ENCODE assay signal across 26 cellular contexts in genomic region chr20:61932199-61932592, GRCh38.
A peak's percentile ranks its signal among the peaks of the same experiment; 100 is the strongest.
DNase-seq lines count a peak whose midpoint lies in the region; FAIRE-seq and TF ChIP-seq lines count a peak whose summit lies in the region.
"Had no signal": no experiment of that assay in that cellular context is flagged by ENCODE, and none has a peak within 500 bp of the region (broad histone marks: within the 10 kb centered on the region; RNA-seq: fewer than 3 reads in every experiment).

No MANE protein-coding gene starts in this region.

- peaks cover 7% of the 10 kb centered on the region for H3K9me3 Mint-ChIP-seq in activated naive CD4-positive, alpha-beta T cell treated with anti-CD3 and anti-CD28 coated beads, Interleukin-2, amount 10 ng/mL, durations not matched to agents 7 days and 5 days
- H3K9me3 Mint-ChIP-seq: activated naive CD4-positive, alpha-beta T cell treated with anti-CD3 and anti-CD28 coated beads, Interleukin-2, amount 50 U/mL, for 24 hours; activated T-cell treated with anti-CD3 and anti-CD28 coated beads, Interleukin-2, amount 50 U/mL, for 72 hours; CD4-positive, alpha-beta memory T cell had no signal

- H3K4me1 ChIP-seq in kidney (ENCODE audit: control insufficient read depth in 1 of 2, insufficient read depth in 1 of 2, low read depth in 1 of 2, low read length in 2 of 2) (no peaks in the 10 kb centered on the region), spleen (no peaks in the 10 kb centered on the region)

- TF ChIP-seq POLR2A in spleen (IDR thresholded peaks at IDR 0.05) (no peak), lower leg skin (IDR thresholded peaks at IDR 0.05) (no peak)

- H3K27ac ChIP-seq in WERI-Rb-1 (no peak overlapping the region), kidney (ENCODE audit: low read depth in 2 of 2, low read length in 2 of 2) (no peak overlapping the region), spleen (no peak overlapping the region)
- H3K27ac ChIP-seq: cardiac muscle cell, KMS-11, skin epidermis had no signal

- no peak overlapping the region for H3K4me3 ChIP-seq in WERI-Rb-1 (ENCODE audit: low read depth, low read length)
- no peak overlapping the region for H3K4me3 ChIP-seq in kidney (ENCODE audit: low read length in 2 of 2)
- H3K4me3 ChIP-seq in spleen: no peak overlapping the region
- no peak overlapping the region for H3K4me3 ChIP-seq in lower leg skin (ENCODE audit: low read depth, poor library complexity, severe bottlenecking)
- H3K4me3 ChIP-seq: cardiac muscle cell, skin epidermis had no signal

- peak; percentile 10 for DNase-seq in activated naive CD4-positive, alpha-beta T cell treated with anti-CD3 and anti-CD28 coated beads, Interleukin-2, amount 10 ng/mL, durations not matched to agents 7 days and 5 days
- no peak for DNase-seq in activated naive CD4-positive, alpha-beta T cell treated with Interleukin-2 at 50 U/mL for 16 hours
- DNase-seq in WERI-Rb-1 (peak; percentile 2), kidney (peak; percentile 51), spleen (peak; percentile 50), lower leg skin (ENCODE audit: low spot score in 2 of 2) (no peak), NCI-H2029 treated with DMSO at 0.1 percent for 48 hours (lab: John Stamatoyannopoulos, UW) (no peak), NCI-H2171 treated with DMSO at 0.1 percent for 48 hours (lab: John Stamatoyannopoulos, UW) (no peak)
- DNase-seq: activated CD4-positive, alpha-beta T cell treated with anti-CD3 and anti-CD28 coated beads, Interleukin-2, amount 50 U/mL, for 1 hour; activated T-cell treated with anti-CD3 and anti-CD28 coated beads, Interleukin-2, amount 50 U/mL, for 72 hours; CD4-positive, alpha-beta memory T cell; erythroblast; HCEC 1CT; MM.1S; NCI-H1105 treated with DMSO at 0.1 percent for 48 hours; NCI-H1930; NCI-H526; nucleus accumbens; SIG-M5; stimulated activated naive CD4-positive, alpha-beta T cell treated with Interleukin-2 at 50 U/mL for 16 hours had no signal

- 79 to 94% (median 87%) methylated on average over 9 of the region's 9 CpGs for WGBS in spleen, 5 donors
- 79 to 85% methylated on average over 9 of the region's 9 CpGs for WGBS in lower leg skin, 2 donors

- no peak overlapping the region for H3K9ac ChIP-seq in kidney (ENCODE audit: low read length in 2 of 2)
- H3K9ac ChIP-seq: KMS-11 had no signal

- CTCF ChIA-PET in activated naive CD4-positive, alpha-beta T cell treated with anti-CD3 and anti-CD28 coated beads, Interleukin-2, amount 10 ng/mL, durations not matched to agents 7 days and 5 days (lab: Charles Lee): no interaction called here

- no peaks in the 10 kb centered on the region for H3K27me3 Mint-ChIP-seq in activated naive CD4-positive, alpha-beta T cell treated with anti-CD3 and anti-CD28 coated beads, Interleukin-2, amount 10 ng/mL, durations not matched to agents 7 days and 5 days
- H3K27me3 Mint-ChIP-seq: activated naive CD4-positive, alpha-beta T cell treated with anti-CD3 and anti-CD28 coated beads, Interleukin-2, amount 50 U/mL, for 24 hours had no signal

- no peak overlapping the region for H3K4me3 Mint-ChIP-seq in activated naive CD4-positive, alpha-beta T cell treated with anti-CD3 and anti-CD28 coated beads, Interleukin-2, amount 10 ng/mL, durations not matched to agents 7 days and 5 days
- H3K4me3 Mint-ChIP-seq: activated naive CD4-positive, alpha-beta T cell treated with anti-CD3 and anti-CD28 coated beads, Interleukin-2, amount 50 U/mL, for 24 hours; activated T-cell treated with anti-CD3 and anti-CD28 coated beads, Interleukin-2, amount 50 U/mL, for 72 hours; CD4-positive, alpha-beta memory T cell; naive thymus-derived CD4-positive, alpha-beta T cell had no signal

- H3K36me3 ChIP-seq in WERI-Rb-1 (no peaks in the 10 kb centered on the region), kidney (ENCODE audit: control insufficient read depth in 1 of 2, insufficient read depth in 2 of 2, low read length in 2 of 2) (no peaks in the 10 kb centered on the region), spleen (no peaks in the 10 kb centered on the region)
- H3K36me3 ChIP-seq: cardiac muscle cell had no signal

- no peak overlapping the region for H3K27ac Mint-ChIP-seq in activated naive CD4-positive, alpha-beta T cell treated with anti-CD3 and anti-CD28 coated beads, Interleukin-2, amount 10 ng/mL, durations not matched to agents 7 days and 5 days
- H3K27ac Mint-ChIP-seq: activated naive CD4-positive, alpha-beta T cell treated with anti-CD3 and anti-CD28 coated beads, Interleukin-2, amount 50 U/mL, for 24 hours; activated T-cell treated with anti-CD3 and anti-CD28 coated beads, Interleukin-2, amount 50 U/mL, for 72 hours; CD4-positive, alpha-beta memory T cell; naive thymus-derived CD4-positive, alpha-beta T cell had no signal

- no peak for FAIRE-seq in kidney (lab: Jason Lieb, UNC)
- FAIRE-seq: A204.1 had no signal

- H3K36me3 Mint-ChIP-seq in activated naive CD4-positive, alpha-beta T cell treated with anti-CD3 and anti-CD28 coated beads, Interleukin-2, amount 10 ng/mL, durations not matched to agents 7 days and 5 days: no peaks in the 10 kb centered on the region
- H3K36me3 Mint-ChIP-seq: activated naive CD4-positive, alpha-beta T cell treated with anti-CD3 and anti-CD28 coated beads, Interleukin-2, amount 50 U/mL, for 24 hours; CD4-positive, alpha-beta memory T cell; naive thymus-derived CD4-positive, alpha-beta T cell had no signal

- no peaks in the 10 kb centered on the region for H3K9me3 ChIP-seq in WERI-Rb-1 (ENCODE audit: severe bottlenecking)
- no peaks in the 10 kb centered on the region for H3K9me3 ChIP-seq in kidney (ENCODE audit: control insufficient read depth in 1 of 2, low read length in 2 of 2)
- H3K9me3 ChIP-seq in spleen: peaks cover 0 to 7% (median 0%) of the 10 kb centered on the region in 8 donors

- no peaks in the 10 kb centered on the region for H3K4me1 Mint-ChIP-seq in activated naive CD4-positive, alpha-beta T cell treated with anti-CD3 and anti-CD28 coated beads, Interleukin-2, amount 10 ng/mL, durations not matched to agents 7 days and 5 days
- H3K4me1 Mint-ChIP-seq: activated naive CD4-positive, alpha-beta T cell treated with anti-CD3 and anti-CD28 coated beads, Interleukin-2, amount 50 U/mL, for 24 hours; naive thymus-derived CD4-positive, alpha-beta T cell had no signal

- TF ChIP-seq CTCF in WERI-Rb-1 (IDR thresholded peaks at IDR 0.05; ENCODE audit: low read depth, low read length) (no peak), kidney (IDR thresholded peaks at IDR 0.05; ENCODE audit: borderline replicate concordance, extremely low read depth, insufficient read depth) (no peak), spleen (IDR thresholded peaks at IDR 0.05 in 8 of 11, conservative IDR thresholded peaks at IDR 0.05 in 3 of 11) (no peak), lower leg skin (IDR thresholded peaks at IDR 0.05) (no peak)

- intact Hi-C loops in kidney (cut with DNase I) (no loop called here), spleen (cut with DNase I; ENCODE audit: low total_unique reads) (no loop called here), lower leg skin (cut with DNase I; ENCODE audit: low total_unique reads) (no loop called here)

- H3K27me3 ChIP-seq in WERI-Rb-1 (ENCODE audit: insufficient read depth, low read depth, severe bottlenecking) (no peaks in the 10 kb centered on the region), spleen (replicated peaks in 1 of 7) (peaks cover 0 to 7% (median 0%) of the 10 kb centered on the region in 7 donors)
- H3K27me3 ChIP-seq: cardiac muscle cell had no signal

Comparison
In these comparisons a context has a peak if more than half of its experiments do, and no peak if none do; other contexts are left out.
1. DNase-seq: peak in activated naive CD4-positive, alpha-beta T cell treated with anti-CD3 and anti-CD28 coated beads, Interleukin-2, amount 10 ng/mL, durations not matched to agents 7 days and 5 days (single experiment), WERI-Rb-1 (single experiment), kidney (single experiment) and spleen (single experiment); none in activated naive CD4-positive, alpha-beta T cell treated with Interleukin-2 at 50 U/mL for 16 hours (single experiment), lower leg skin (0 of 2), NCI-H2029 treated with DMSO at 0.1 percent for 48 hours (single experiment) and NCI-H2171 treated with DMSO at 0.1 percent for 48 hours (single experiment).